19 cellular contexts compared by ENCODE assay signal in genomic region chr10:101920497-101920896, GRCh38.
"Had no signal": no experiment of that assay in that cellular context is flagged by ENCODE, and none has a peak within 500 bp of the region (broad histone marks: within the 10 kb centered on the region; RNA-seq: fewer than 3 reads in every experiment).

No MANE protein-coding gene starts in this region.

- H3K4me3 Mint-ChIP-seq: activated CD4-positive, alpha-beta memory T cell treated with anti-CD3 and anti-CD28 coated beads for 36 hours; activated CD4-positive, alpha-beta T cell treated with anti-CD3 and anti-CD28 coated beads for 36 hours; activated CD8-positive, alpha-beta memory T cell treated with anti-CD3 and anti-CD28 coated beads, Interleukin-2, amount 10 ng/mL, durations not matched to agents 7 days and 5 days; activated naive CD4-positive, alpha-beta T cell treated with anti-CD3 and anti-CD28 coated beads, Interleukin-2, amount 10 ng/mL, durations not matched to agents 7 days and 5 days; memory B cell; stimulated activated naive CD8-positive, alpha-beta T cell treated with anti-CD3 and anti-CD28 coated beads, Interleukin-15, amount 100 ng/mL, for 72 hours; WTC11 had no signal

- H3K9me3 Mint-ChIP-seq: activated CD4-positive, alpha-beta memory T cell treated with anti-CD3 and anti-CD28 coated beads for 36 hours; activated naive CD4-positive, alpha-beta T cell treated with anti-CD3 and anti-CD28 coated beads, Interleukin-2, amount 10 ng/mL, durations not matched to agents 7 days and 5 days; memory B cell; stimulated activated naive CD8-positive, alpha-beta T cell treated with anti-CD3 and anti-CD28 coated beads, Interleukin-15, amount 100 ng/mL, for 72 hours; WTC11 had no signal

- DNase-seq: activated CD4-positive, alpha-beta memory T cell treated with anti-CD3 and anti-CD28 coated beads for 36 hours; activated CD4-positive, alpha-beta T cell treated with anti-CD3 and anti-CD28 coated beads for 36 hours; activated CD8-positive, alpha-beta memory T cell treated with anti-CD3 and anti-CD28 coated beads, Interleukin-2, amount 10 ng/mL, durations not matched to agents 7 days and 5 days; activated naive CD4-positive, alpha-beta T cell treated with anti-CD3 and anti-CD28 coated beads, Interleukin-2, amount 10 ng/mL, durations not matched to agents 7 days and 5 days; aorta; brain microvascular endothelial cell; central memory CD4-positive, alpha-beta T cell; dorsolateral prefrontal cortex; foreskin fibroblast; occipital lobe; posterior cingulate gyrus; stimulated activated CD4-positive, alpha-beta T cell treated with anti-CD3 and anti-CD28 coated beads, Interleukin-2, amount 100 ng/mL, for 24 hours; stimulated activated naive CD8-positive, alpha-beta T cell treated with anti-CD3 and anti-CD28 coated beads, Interleukin-15, amount 100 ng/mL, for 72 hours; trophoblast cell had no signal

- H3K27ac Mint-ChIP-seq: activated CD4-positive, alpha-beta memory T cell treated with anti-CD3 and anti-CD28 coated beads for 36 hours; activated CD4-positive, alpha-beta T cell treated with anti-CD3 and anti-CD28 coated beads for 36 hours; activated CD8-positive, alpha-beta memory T cell treated with anti-CD3 and anti-CD28 coated beads, Interleukin-2, amount 10 ng/mL, durations not matched to agents 7 days and 5 days; activated naive CD4-positive, alpha-beta T cell treated with anti-CD3 and anti-CD28 coated beads, Interleukin-2, amount 10 ng/mL, durations not matched to agents 7 days and 5 days; memory B cell; WTC11 had no signal

- ATAC-seq: activated CD4-positive, alpha-beta T cell treated with anti-CD3 and anti-CD28 coated beads for 36 hours; activated CD8-positive, alpha-beta memory T cell treated with anti-CD3 and anti-CD28 coated beads, Interleukin-2, amount 10 ng/mL, durations not matched to agents 7 days and 5 days; stimulated activated naive CD8-positive, alpha-beta T cell treated with anti-CD3 and anti-CD28 coated beads, Interleukin-15, amount 100 ng/mL, for 72 hours; WTC11 had no signal

- H3K27me3 Mint-ChIP-seq: activated CD4-positive, alpha-beta memory T cell treated with anti-CD3 and anti-CD28 coated beads for 36 hours; activated CD4-positive, alpha-beta T cell treated with anti-CD3 and anti-CD28 coated beads for 36 hours; activated CD8-positive, alpha-beta memory T cell treated with anti-CD3 and anti-CD28 coated beads, Interleukin-2, amount 10 ng/mL, durations not matched to agents 7 days and 5 days; activated naive CD4-positive, alpha-beta T cell treated with anti-CD3 and anti-CD28 coated beads, Interleukin-2, amount 10 ng/mL, durations not matched to agents 7 days and 5 days; memory B cell; stimulated activated naive CD8-positive, alpha-beta T cell treated with anti-CD3 and anti-CD28 coated beads, Interleukin-15, amount 100 ng/mL, for 72 hours had no signal

- H3K36me3 Mint-ChIP-seq: activated CD4-positive, alpha-beta memory T cell treated with anti-CD3 and anti-CD28 coated beads for 36 hours; WTC11 had no signal

- H3K27me3 ChIP-seq: brain microvascular endothelial cell, dorsolateral prefrontal cortex, hepatocyte, suprapubic skin had no signal

- H3K27ac ChIP-seq: brain microvascular endothelial cell, dorsolateral prefrontal cortex, epithelial cell of prostate, hepatocyte, suprapubic skin had no signal

- H3K4me3 ChIP-seq: dorsolateral prefrontal cortex, hepatocyte, suprapubic skin had no signal
